In the genomic region with DNA sequence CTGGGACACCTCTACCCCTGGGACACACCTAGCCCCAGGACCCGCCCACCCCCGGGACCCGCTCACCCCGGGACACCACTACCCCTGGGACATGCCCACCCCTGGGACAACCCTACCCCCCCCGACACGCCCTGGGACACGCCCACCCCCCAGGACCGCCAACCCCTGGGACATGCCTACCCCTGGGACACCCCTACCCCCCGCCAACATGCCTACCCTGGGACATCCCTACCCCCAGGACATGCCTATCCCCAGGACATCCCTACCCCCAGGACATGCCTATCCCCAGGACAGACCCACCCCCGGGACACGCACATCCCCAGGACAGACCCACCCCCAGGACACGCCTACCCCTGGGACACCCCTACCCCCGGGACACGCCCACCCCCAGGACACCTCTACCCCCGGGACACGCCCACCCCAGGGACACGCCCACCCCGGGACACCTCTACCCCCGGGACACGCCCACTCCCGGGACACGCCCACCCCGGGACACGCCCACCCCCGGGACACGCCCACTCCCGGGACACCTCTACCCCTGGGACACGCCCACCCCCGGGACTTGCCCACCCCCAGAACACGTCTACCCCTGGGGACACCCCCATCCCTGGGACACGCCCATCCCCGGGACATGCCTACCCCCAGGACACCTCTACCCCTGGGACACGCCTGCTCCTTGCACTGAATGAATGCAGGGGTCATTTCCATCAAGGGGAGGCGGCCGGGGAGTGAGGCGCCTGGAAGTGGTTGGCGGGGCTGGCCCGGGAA, we compare ENCODE assay signal across 20 cellular contexts. TPM values are rescaled to one million over a fixed set of nuclear protein-coding genes. Genes with fewer than 3 reads are reported as not detected.
DNase-seq lines count a peak whose midpoint lies in the region; ATAC-seq and TF ChIP-seq lines count a peak whose summit lies in the region.
"Had no signal": no experiment of that assay in that cellular context is flagged by ENCODE, and none has a peak within 500 bp of the region (broad histone marks: within the 10 kb centered on the region; RNA-seq: fewer than 3 reads in every experiment).

No MANE protein-coding gene starts in this region.

- H3K27me3 ChIP-seq in right atrium auricular region (no peaks in the 10 kb centered on the region), right cardiac atrium (ENCODE audit: control insufficient read depth, insufficient read depth) (no peaks in the 10 kb centered on the region)
- H3K27me3 ChIP-seq: gastrocnemius medialis, spleen had no signal

- H3K27ac Mint-ChIP-seq in naive thymus-derived CD8-positive, alpha-beta T cell = no peak overlapping the region

- H3K27me3 Mint-ChIP-seq in naive thymus-derived CD8-positive, alpha-beta T cell = peaks cover 4 to 25% (median 9%) of the 10 kb centered on the region in 5 donors

- no peak overlapping the region for H3K4me3 Mint-ChIP-seq in naive thymus-derived CD8-positive, alpha-beta T cell
- H3K4me3 Mint-ChIP-seq: naive B cell had no signal

- H3K4me1 Mint-ChIP-seq in naive thymus-derived CD8-positive, alpha-beta T cell = peaks cover 0 to 4% (median 0%) of the 10 kb centered on the region in 4 donors

- DNase-seq in Right ventricle myocardium superior (peak; percentile 36), right atrium auricular region (ENCODE audit: low spot score) (no peak), SK-N-MC (ENCODE audit: low read depth, low spot score) (no peak), right cardiac atrium (peak in 2 of 3 donors; percentile 53 to 71), OCI-M2 (lab: John Stamatoyannopoulos, UW; ENCODE audit: unreplicated experiment) (no peak)
- DNase-seq in naive thymus-derived CD8-positive, alpha-beta T cell = no peak
- DNase-seq: ACHN; activated effector memory CD4-positive, alpha-beta T cell treated with anti-CD3 and anti-CD28 coated beads, Interleukin-2, amount 50 U/mL, for 16 hours; EL; gastrocnemius medialis; MM.1S; naive B cell; NCI-H2081; PC-9; spleen; stimulated activated naive CD4-positive, alpha-beta T cell had no signal

- H3K27ac ChIP-seq in right atrium auricular region (no peak overlapping the region), SK-N-MC (peak overlapping the region; percentile 91; the same call in 1 of the 2 replicates), right cardiac atrium (ENCODE audit: low read length) (no peak overlapping the region), urinary bladder (ENCODE audit: low read depth) (peak overlapping the region; percentile 31)
- H3K27ac ChIP-seq: PC-9, spleen, VCaP had no signal

- no peak overlapping the region for H3K9ac ChIP-seq in SK-N-MC (ENCODE audit: insufficient read length)

- H3K9me3 Mint-ChIP-seq in naive thymus-derived CD8-positive, alpha-beta T cell = peaks cover 0 to 4% (median 0%) of the 10 kb centered on the region in 9 donors
- H3K9me3 Mint-ChIP-seq: naive B cell had no signal

- POLR2A ChIA-PET in naive thymus-derived CD8-positive, alpha-beta T cell (lab: Charles Lee) = no interaction called here

- H3K4me1 ChIP-seq in right atrium auricular region (no peaks in the 10 kb centered on the region), right cardiac atrium (ENCODE audit: control insufficient read depth, insufficient read depth, low read length) (no peaks in the 10 kb centered on the region), urinary bladder (ENCODE audit: insufficient read depth) (no peaks in the 10 kb centered on the region)
- H3K4me1 ChIP-seq: gastrocnemius medialis had no signal

- no peaks in the 10 kb centered on the region for H3K36me3 Mint-ChIP-seq in naive thymus-derived CD8-positive, alpha-beta T cell
- H3K36me3 Mint-ChIP-seq: naive B cell had no signal

- H3K36me3 ChIP-seq in right atrium auricular region (peaks cover 53% of the 10 kb centered on the region), SK-N-MC (ENCODE audit: insufficient read depth, low read length) (no peaks in the 10 kb centered on the region), urinary bladder (ENCODE audit: insufficient read depth) (no peaks in the 10 kb centered on the region)
- H3K36me3 ChIP-seq: spleen had no signal

- H3K4me3 ChIP-seq in right atrium auricular region (no peak overlapping the region), SK-N-MC (peak overlapping the region; percentile 64), right cardiac atrium (ENCODE audit: low read length) (no peak overlapping the region), urinary bladder (ENCODE audit: low read depth, low read length) (no peak overlapping the region)
- H3K4me3 ChIP-seq: gastrocnemius medialis, lung, PC-9, spleen had no signal

- TF ChIP-seq CTCF in right atrium auricular region (IDR thresholded peaks at IDR 0.05) = no peak

- ATAC-seq in Right ventricle myocardium superior (ENCODE audit: poor library complexity) (peak; percentile 3), right cardiac atrium (peak; percentile 18 to 31), HG02840 (IDR thresholded peaks at IDR 0.05; ENCODE audit: low FRiP score, unreplicated experiment) (no peak)
- ATAC-seq in naive thymus-derived CD8-positive, alpha-beta T cell = no peak
- ATAC-seq: gastrocnemius medialis had no signal

- H3K9me3 ChIP-seq in right atrium auricular region = no peaks in the 10 kb centered on the region
- H3K9me3 ChIP-seq in SK-N-MC (ENCODE audit: low read depth, low read length) = no peaks in the 10 kb centered on the region
- H3K9me3 ChIP-seq in right cardiac atrium (ENCODE audit: control insufficient read depth, low read length) = no peaks in the 10 kb centered on the region
- H3K9me3 ChIP-seq: gastrocnemius medialis, spleen had no signal

- 71% methylated on average over 37 of the region's 38 CpGs for WGBS in right cardiac atrium
- 71% methylated on average over 38 of the region's 38 CpGs for WGBS in urinary bladder

- intact Hi-C loops in Right ventricle myocardium superior (cut with DNase I) = no loop called here
- intact Hi-C loops in right cardiac atrium (cut with DNase I) = no loop called here

RNA-seq across cellular contexts. Expression of gene ADPRHL1, which starts 32.3 kb away (rescaled TPM):
- total RNA-seq in Right ventricle myocardium superior (506 TPM), right atrium auricular region (100 to 1,000 TPM; 222 to 329 TPM), right cardiac atrium (100 to 1,000 TPM; 320 to 446 (median 375) TPM), urinary bladder (6.0 TPM)
- polyA plus RNA-seq in right cardiac atrium (280 TPM), urinary bladder (2.6 TPM)
- total RNA-seq in naive thymus-derived CD8-positive, alpha-beta T cell = 1 to 10 TPM; 1.1 to 1.2 TPM
- under 1 TPM in 2 of 3 donors, not detected in 1; 0.22 to 0.27 TPM for polyA plus RNA-seq in naive thymus-derived CD8-positive, alpha-beta T cell

RNA-seq across cellular contexts. Expression of gene GRTP1, which starts 57.1 kb away (rescaled TPM):
- 1.1 TPM for total RNA-seq in Right ventricle myocardium superior
- total RNA-seq in right atrium auricular region = 1 to 10 TPM in 1 of 2 donors, under 1 TPM in 1; 0.48 to 2.4 TPM
- 1 to 10 TPM; 1.4 to 2.3 (median 1.8) TPM for total RNA-seq in right cardiac atrium
- polyA plus RNA-seq in right cardiac atrium = 1.5 TPM
- total RNA-seq in urinary bladder = 3.9 TPM
- 8.4 TPM for polyA plus RNA-seq in urinary bladder
- not detected for total RNA-seq in naive thymus-derived CD8-positive, alpha-beta T cell
- not detected for polyA plus RNA-seq in naive thymus-derived CD8-positive, alpha-beta T cell

Comparison
In these comparisons a context has a peak if more than half of its experiments do, and no peak if none do; other contexts are left out.
1. DNase-seq: peak in Right ventricle myocardium superior (single experiment) and right cardiac atrium (2 of 3); none in right atrium auricular region (single experiment), SK-N-MC (single experiment), naive thymus-derived CD8-positive, alpha-beta T cell (0 of 10) and OCI-M2 (single experiment).
2. ATAC-seq: peak in Right ventricle myocardium superior (single experiment) and right cardiac atrium (2 of 2); none in naive thymus-derived CD8-positive, alpha-beta T cell (0 of 2) and HG02840 (single experiment).
3. H3K27ac ChIP-seq: peak in SK-N-MC (single experiment) and urinary bladder (single experiment); none in right atrium auricular region (0 of 2) and right cardiac atrium (single experiment).
4. RNA of gene ADPRHL1, which starts 32.3 kb away (total RNA-seq): 506 TPM in Right ventricle myocardium superior (single experiment), 320 to 446 TPM in right cardiac atrium and 222 to 329 TPM in right atrium auricular region; 6.0 TPM in urinary bladder (single experiment) and 1.1 to 1.2 TPM in naive thymus-derived CD8-positive, alpha-beta T cell; every median in the first group is over 10 times any median in the second.